8 cellular contexts compared by ENCODE assay signal in genomic region chr12:113462117-113462774, GRCh38. TPM values are rescaled to one million over a fixed set of nuclear protein-coding genes. Genes with fewer than 3 reads are reported as not detected.
DNase-seq lines count a peak whose midpoint lies in the region; TF ChIP-seq lines count a peak whose summit lies in the region.

No MANE protein-coding gene starts in this region.

- H3K27me3 ChIP-seq in testis = peaks cover 6% of the 10 kb centered on the region

- peaks cover 62% of the 10 kb centered on the region for H3K27me3 Mint-ChIP-seq in osteocyte (ENCODE audit: unreplicated experiment)

- H3K27ac ChIP-seq in testis = no peak overlapping the region

- H3K36me3 ChIP-seq in testis (ENCODE audit: low read depth, missing control alignments) = no peaks in the 10 kb centered on the region

- DNase-seq in DMS79 (lab: John Stamatoyannopoulos, UW) (peak; percentile 51), RPMI8226 (peak; percentile 79), foreskin melanocyte (peak; percentile 59), osteocyte (ENCODE audit: extremely low spot score, unreplicated experiment) (no peak), testis (peak; percentile 91), GF-D8 (lab: John Stamatoyannopoulos, UW) (no peak)
- peak; percentile 19 for DNase-seq in Jurkat, Clone E6-1 (ENCODE audit: low read depth, low spot score)
- peak; percentile 48 for DNase-seq in activated T-helper 9 cell treated with anti-CD3 and anti-CD28 coated beads, Interleukin-2, amount 50 U/mL, for 16 hours (ENCODE audit: low read depth)

- no peak overlapping the region for H3K4me3 Mint-ChIP-seq in osteocyte (ENCODE audit: unreplicated experiment)

- no peaks in the 10 kb centered on the region for H3K36me3 Mint-ChIP-seq in osteocyte (ENCODE audit: unreplicated experiment)

- H3K9me3 Mint-ChIP-seq in osteocyte (ENCODE audit: unreplicated experiment) = no peaks in the 10 kb centered on the region

- TF ChIP-seq CTCF in osteocyte (IDR thresholded peaks at IDR 0.05) (peak; percentile 79), testis (IDR thresholded peaks at IDR 0.05) (peak; percentile 63 to 71 (median 69))

- H3K27ac Mint-ChIP-seq in osteocyte (ENCODE audit: unreplicated experiment) = no peak overlapping the region

- WGBS in testis, 2 donors = 11 to 12% methylated on average over 25 of the region's 25 CpGs

- no peaks in the 10 kb centered on the region for H3K9me3 ChIP-seq in testis

- peaks cover 11% of the 10 kb centered on the region for H3K4me1 Mint-ChIP-seq in osteocyte (ENCODE audit: unreplicated experiment)

- H3K4me1 ChIP-seq in testis = peaks cover 27% of the 10 kb centered on the region

- intact Hi-C loops in testis (cut with DNase I; ENCODE audit: low total_unique reads) = loop anchor here (10.0 kb wide), 1 partner anchor 453 kb away; no protein-coding TSS in a partner anchor

- 0 out of 2 replicates have a peak overlapping the region, but pooled peaks have one; percentile 5 for H3K4me3 ChIP-seq in Jurkat, Clone E6-1 (ENCODE audit: low read length)
- peak overlapping the region in 1 of 2 donors; percentile 36 for H3K4me3 ChIP-seq in testis

- no peak for TF ChIP-seq POLR2A in testis (IDR thresholded peaks at IDR 0.05)

RNA-seq across cellular contexts. Expression of gene LHX5, which starts 9.4 kb away (rescaled TPM):
- polyA plus RNA-seq in Jurkat, Clone E6-1 (2012; ENCODE audit: insufficient read depth, insufficient read length) = not detected
- total RNA-seq in osteocyte (not detected in 2 replicates), testis (under 1 TPM in 1 of 2 donors, not detected in 1; 0.12 TPM)
- 0.11 TPM for polyA plus RNA-seq in testis (ENCODE audit: insufficient read depth, low read depth, low replicate concordance)

RNA-seq across cellular contexts. Expression of gene SDSL, which starts 40.1 kb away (rescaled TPM):
- not detected for polyA plus RNA-seq in Jurkat, Clone E6-1 (2012; ENCODE audit: insufficient read depth, insufficient read length)
- total RNA-seq in osteocyte = 4.4 and 6.2 TPM in 2 replicates
- total RNA-seq in testis = 10 to 100 TPM; 15.9 to 25.2 TPM
- polyA plus RNA-seq in testis (ENCODE audit: insufficient read depth, low read depth, low replicate concordance) = 16.3 TPM

RNA-seq across cellular contexts. Expression of gene SDS, which starts 58.6 kb away (rescaled TPM):
- polyA plus RNA-seq in Jurkat, Clone E6-1 (2012; ENCODE audit: insufficient read depth, insufficient read length) = not detected
- total RNA-seq in osteocyte (not detected in 2 replicates), testis (under 1 TPM in 1 of 2 donors, not detected in 1; 0.93 TPM)
- 0.34 TPM for polyA plus RNA-seq in testis (ENCODE audit: insufficient read depth, low read depth, low replicate concordance)

Comparison
In these comparisons a context has a peak if more than half of its experiments do, and no peak if none do; other contexts are left out.
1. DNase-seq: peak in DMS79 (single experiment), Jurkat, Clone E6-1 (single experiment), RPMI8226 (single experiment), activated T-helper 9 cell treated with anti-CD3 and anti-CD28 coated beads, Interleukin-2, amount 50 U/mL, for 16 hours (single experiment), foreskin melanocyte (single experiment) and testis (single experiment); none in osteocyte (single experiment) and GF-D8 (single experiment).